Comparison of ENCODE assay signal across 18 cellular contexts in genomic region chr19:15427350-15427700, GRCh38. TPM values are rescaled to one million over a fixed set of nuclear protein-coding genes. Genes with fewer than 3 reads are reported as not detected.
DNase-seq lines count a peak whose midpoint lies in the region; ATAC-seq, FAIRE-seq and TF ChIP-seq lines count a peak whose summit lies in the region.
"Had no signal": no experiment of that assay in that cellular context is flagged by ENCODE, and none has a peak within 500 bp of the region (broad histone marks: within the 10 kb centered on the region; RNA-seq: fewer than 3 reads in every experiment).

No MANE protein-coding gene starts in this region.

- H3K9ac ChIP-seq in HepG2 (ENCODE audit: insufficient read depth, low read depth, low read length), result no peak overlapping the region
- H3K9ac ChIP-seq: KMS-11 had no signal

- no peaks in the 10 kb centered on the region; the same call in 1 of the 2 replicates for H3K9me3 ChIP-seq in HepG2 (ENCODE audit: low read length)
- no peaks in the 10 kb centered on the region for H3K9me3 ChIP-seq in right lobe of liver
- no peaks in the 10 kb centered on the region for H3K9me3 ChIP-seq in ovary
- H3K9me3 ChIP-seq: SJCRH30 had no signal

- peaks cover 3% of the 10 kb centered on the region for H3K9me3 Mint-ChIP-seq in mesothelial cell of epicardium
- H3K9me3 Mint-ChIP-seq: GM23338 had no signal

- TF ChIP-seq POLR2A in HepG2 (IDR thresholded peaks at IDR 0.05; ENCODE audit: insufficient read depth in 1 of 2, low read depth in 2 of 2, low read length in 2 of 2) (no peak), right lobe of liver (IDR thresholded peaks at IDR 0.05) (no peak), ovary (IDR thresholded peaks at IDR 0.05) (no peak)

- H3K27me3 ChIP-seq in HepG2 (ENCODE audit: control insufficient read depth in 1 of 2, insufficient read depth in 2 of 2, low read length in 2 of 2), result no peaks in the 10 kb centered on the region; a peak in 2 of 5 replicates
- no peaks in the 10 kb centered on the region for H3K27me3 ChIP-seq in right lobe of liver
- H3K27me3 ChIP-seq in ovary, result no peaks in the 10 kb centered on the region
- H3K27me3 ChIP-seq: SJCRH30 had no signal

- no TSS peak for BruUV-seq in HepG2 (replicated peaks; lab: Mats Ljungman, UMichigan)

- peaks cover 15% of the 10 kb centered on the region for H3K4me1 Mint-ChIP-seq in mesothelial cell of epicardium

- no peak overlapping the region for H3K4me3 Mint-ChIP-seq in mesothelial cell of epicardium
- H3K4me3 Mint-ChIP-seq: GM23338 had no signal

- CTCF ChIA-PET in HepG2 (lab: Yijun Ruan, JAX; ENCODE audit: low intra/inter-chr PET ratio, low total read pairs), result no interaction called here

- no peak overlapping the region for H3K27ac ChIP-seq in HepG2 (ENCODE audit: extremely low read length, insufficient read depth, low read length)
- H3K27ac ChIP-seq in right lobe of liver, result no peak overlapping the region
- H3K27ac ChIP-seq in ovary, result no peak overlapping the region
- H3K27ac ChIP-seq: C4-2B, KMS-11, SJCRH30 had no signal

- DNase-seq in HepG2 (ENCODE audit: low spot score) (no peak), right lobe of liver (no peak), mesothelial cell of epicardium (ENCODE audit: low spot score in 2 of 2, unreplicated experiment in 2 of 2) (no peak), ovary (no peak)
- DNase-seq in stimulated activated CD4-positive, alpha-beta T cell treated with anti-CD3 and anti-CD28 coated beads, Interleukin-4, amount 100 ng/mL, for 24 hours, result no peak
- DNase-seq: EL, NCI-H1436, NCI-H2029, NCI-H2171, NCI-H446, NCI-H748 treated with DMSO at 0.1 percent for 48 hours, OCI-M1, SJCRH30 had no signal

- H3K4me1 ChIP-seq in HepG2 (ENCODE audit: insufficient read depth, low read length) (peaks cover 17% of the 10 kb centered on the region), right lobe of liver (peaks cover 0 to 31% (median 8%) of the 10 kb centered on the region in 4 donors), ovary (ENCODE audit: insufficient read depth) (peaks cover 16% of the 10 kb centered on the region)

- peak overlapping the region; percentile 21 for H3K27ac Mint-ChIP-seq in mesothelial cell of epicardium
- H3K27ac Mint-ChIP-seq: GM23338 had no signal

- H4K20me1 ChIP-seq in HepG2 (ENCODE audit: insufficient read depth, low read length), result no peaks in the 10 kb centered on the region

- TF ChIP-seq CTCF in HepG2 (CRISPR knock-in tag; IDR thresholded peaks at IDR 0.05) (no peak), right lobe of liver (IDR thresholded peaks at IDR 0.05) (no peak), mesothelial cell of epicardium (IDR thresholded peaks at IDR 0.05; ENCODE audit: unreplicated experiment) (no peak), ovary (IDR thresholded peaks at IDR 0.05) (no peak)

- intact Hi-C loops in HepG2 (cut with micrococcal nuclease; ENCODE audit: unreplicated experiment) (no loop called here), right lobe of liver (cut with DNase I) (no loop called here), ovary (cut with DNase I) (loop anchor here in 1 of 4 donors (10.0 kb wide), 1 partner anchor 173 kb away; no protein-coding TSS in a partner anchor)

- TF ChIP-seq EP300 in HepG2 (IDR thresholded peaks at IDR 0.05; ENCODE audit: low read depth in 2 of 2, low read length in 2 of 2), result no peak
- TF ChIP-seq EP300 in HepG2 (CRISPR knock-in tag; IDR thresholded peaks at IDR 0.05; ENCODE audit: borderline replicate concordance), result no peak
- TF ChIP-seq EP300 in ovary (IDR thresholded peaks at IDR 0.05), result no peak

- no peak overlapping the region for H3K4me2 ChIP-seq in HepG2 (ENCODE audit: low read depth, low read length)
- H3K4me2 ChIP-seq: GM23338, KMS-11 had no signal

- POLR2A ChIA-PET in HepG2 (lab: Yijun Ruan, JAX), result no interaction called here

- in situ Hi-C loops in HepG2 (cut with HindIII; ENCODE audit: extremely low pct_ligation_motif_present, low pct_unique_long_range_greater_than_20kb), result loop anchor here (10.0 kb wide), 1 partner anchor 127 kb away; no protein-coding TSS in a partner anchor

- no peak for ATAC-seq in HepG2
- no peak for ATAC-seq in right lobe of liver
- no peak for ATAC-seq in esophagus mucosa
- ATAC-seq: GM23338 had no signal

- TF ChIP-seq RAD21 in HepG2 (CRISPR knock-in tag; IDR thresholded peaks at IDR 0.05), result no peak

- no peak overlapping the region for H2AFZ ChIP-seq in HepG2 (ENCODE audit: low read length)
- H2AFZ ChIP-seq: GM23338 had no signal

- peaks cover 24% of the 10 kb centered on the region for H3K79me2 ChIP-seq in HepG2 (ENCODE audit: insufficient read depth, low read length)

- H3K4me3 ChIP-seq in HepG2 (replicated peaks in 1 of 3; ENCODE audit: insufficient read depth in 1 of 3, low read depth in 2 of 3, low read length in 3 of 3), result no peak overlapping the region
- H3K4me3 ChIP-seq in right lobe of liver, result no peak overlapping the region
- no peak overlapping the region for H3K4me3 ChIP-seq in ovary
- H3K4me3 ChIP-seq: GM23338, SJCRH30 had no signal

- H3K36me3 Mint-ChIP-seq in mesothelial cell of epicardium, result peaks cover 37% of the 10 kb centered on the region

- peaks cover 30 to 42% of the 10 kb centered on the region in 2 experiments; a peak in 4 of 5 replicates for H3K36me3 ChIP-seq in HepG2 (replicated peaks in 1 of 2; ENCODE audit: control insufficient read depth in 1 of 2, insufficient read depth in 2 of 2, low read length in 2 of 2)
- peaks cover 0 to 35% (median 6%) of the 10 kb centered on the region in 4 donors for H3K36me3 ChIP-seq in right lobe of liver
- H3K36me3 ChIP-seq in ovary, result no peaks in the 10 kb centered on the region

- FAIRE-seq in HepG2 (lab: Jason Lieb, UNC), result no peak

- H3K27me3 Mint-ChIP-seq in mesothelial cell of epicardium (ENCODE audit: low read depth), result no peaks in the 10 kb centered on the region

- WGBS in HepG2 (ENCODE audit: low lambda C conversion rate), result 97% methylated on average over 24 of the region's 25 CpGs
- WGBS in right lobe of liver (ENCODE audit: insufficient coverage, low coverage, low lambda C conversion rate, missing lambda C conversion rate), result 97% methylated on average over 17 of the region's 25 CpGs
- 96 to 99% (median 96%) methylated on average over 25 of the region's 25 CpGs for WGBS in ovary, 3 donors

RNA-seq across cellular contexts. Expression of gene AKAP8L, which starts 8.5 kb away (rescaled TPM):
- total RNA-seq in HepG2 (2016; rRNA removed; fragmentation: Illumina TruSeq; extraction: Trizol) (27.3 and 48.2 TPM in 2 replicates), right lobe of liver (10 to 100 TPM; 27.4 to 69.4 (median 49.6) TPM), mesothelial cell of epicardium (239 to 262 TPM (median 254 TPM) in 3 replicates), ovary (100 to 1,000 TPM in 3 of 7 donors, 10 to 100 TPM in 4; 85.9 to 121 (median 93.2) TPM), esophagus mucosa (31.6 TPM)
- 42.8 and 43.6 TPM in 2 replicates for total RNA-seq in HepG2 (2016; cell fraction: cytosol; rRNA removed; fragmentation: Illumina TruSeq; extraction: Trizol; ENCODE audit: low read depth)
- total RNA-seq in HepG2 (2016; cell fraction: insoluble cytoplasmic fraction; rRNA removed; fragmentation: Illumina TruSeq; extraction: Trizol), result 28.1 and 49.6 TPM in 2 replicates
- 19.3 and 21.1 TPM in 2 replicates for total RNA-seq in HepG2 (2016; cell fraction: membrane; rRNA removed; fragmentation: Illumina TruSeq; extraction: Trizol)
- 58.1 and 60.2 TPM in 2 replicates for total RNA-seq in HepG2 (2016; cell fraction: nucleus; rRNA removed; fragmentation: Illumina TruSeq; extraction: Trizol)
- polyA plus RNA-seq in HepG2 (2011; rRNA removed) (49.6 and 63.4 TPM in 2 replicates), ovary (10 to 100 TPM; 70.3 to 78.5 TPM)
- 25.4 and 26.0 TPM in 2 replicates for polyA plus RNA-seq in HepG2 (2011; cell fraction: cytosol; rRNA removed)
- 267 and 311 TPM in 2 replicates for polyA plus RNA-seq in HepG2 (2011; cell fraction: nucleus; rRNA removed)
- 54.1 and 55.4 TPM in 2 replicates for polyA plus RNA-seq in HepG2 (2012)
- 3.5 and 4.1 TPM in 2 replicates for polyA plus RNA-seq in HepG2 (2016; cell fraction: cytosol; fragmentation: Illumina TruSeq; extraction: Trizol; ENCODE audit: low read depth)
- polyA plus RNA-seq in HepG2 (2016; cell fraction: insoluble cytoplasmic fraction; fragmentation: Illumina TruSeq; extraction: Trizol; ENCODE audit: low read depth), result 25.4 and 30.1 TPM in 2 replicates
- polyA plus RNA-seq in HepG2 (2016; cell fraction: membrane; fragmentation: Illumina TruSeq; extraction: Trizol; ENCODE audit: low read depth), result 5.6 and 6.0 TPM in 2 replicates
- polyA plus RNA-seq in HepG2 (2016; cell fraction: nucleus; fragmentation: Illumina TruSeq; extraction: Trizol; ENCODE audit: insufficient read depth, low read depth), result 142 and 146 TPM in 2 replicates
- 57.8 and 104 TPM in 2 replicates for polyA minus RNA-seq in HepG2 (2011; rRNA and poly(A)+ RNA removed; ENCODE audit: low replicate concordance)
- polyA minus RNA-seq in HepG2 (2011; cell fraction: cytosol; rRNA and poly(A)+ RNA removed), result 22.7 and 31.4 TPM in 2 replicates
- 67.1 and 87.6 TPM in 2 replicates for polyA minus RNA-seq in HepG2 (2011; cell fraction: nucleus; rRNA and poly(A)+ RNA removed)

RNA-seq across cellular contexts. Expression of gene WIZ, which starts 22.4 kb away (rescaled TPM):
- total RNA-seq in HepG2 (2016; rRNA removed; fragmentation: Illumina TruSeq; extraction: Trizol) (4.7 and 5.1 TPM in 2 replicates), right lobe of liver (10 to 100 TPM; 12.5 to 24.4 (median 14.6) TPM), mesothelial cell of epicardium (57.5 to 62.0 TPM (median 60.4 TPM) in 3 replicates), ovary (10 to 100 TPM; 21.0 to 46.5 (median 41.7) TPM), esophagus mucosa (19.4 TPM)
- 1.7 TPM in 2 replicates for total RNA-seq in HepG2 (2016; cell fraction: cytosol; rRNA removed; fragmentation: Illumina TruSeq; extraction: Trizol; ENCODE audit: low read depth)
- 4.4 and 4.5 TPM in 2 replicates for total RNA-seq in HepG2 (2016; cell fraction: insoluble cytoplasmic fraction; rRNA removed; fragmentation: Illumina TruSeq; extraction: Trizol)
- 5.9 TPM in 2 replicates for total RNA-seq in HepG2 (2016; cell fraction: membrane; rRNA removed; fragmentation: Illumina TruSeq; extraction: Trizol)
- total RNA-seq in HepG2 (2016; cell fraction: nucleus; rRNA removed; fragmentation: Illumina TruSeq; extraction: Trizol), result 4.9 and 5.5 TPM in 2 replicates
- polyA plus RNA-seq in HepG2 (2011; rRNA removed) (4.8 and 6.3 TPM in 2 replicates), ovary (10 to 100 TPM in 1 of 2 donors, 1 to 10 TPM in 1; 4.8 to 24.7 TPM)
- polyA plus RNA-seq in HepG2 (2011; cell fraction: cytosol; rRNA removed), result 3.3 and 4.8 TPM in 2 replicates
- 17.3 and 17.8 TPM in 2 replicates for polyA plus RNA-seq in HepG2 (2011; cell fraction: nucleus; rRNA removed)
- polyA plus RNA-seq in HepG2 (2012), result 7.0 and 7.1 TPM in 2 replicates
- polyA plus RNA-seq in HepG2 (2016; cell fraction: cytosol; fragmentation: Illumina TruSeq; extraction: Trizol; ENCODE audit: low read depth), result 3.1 and 3.8 TPM in 2 replicates
- polyA plus RNA-seq in HepG2 (2016; cell fraction: insoluble cytoplasmic fraction; fragmentation: Illumina TruSeq; extraction: Trizol; ENCODE audit: low read depth), result 11.7 and 16.9 TPM in 2 replicates
- polyA plus RNA-seq in HepG2 (2016; cell fraction: membrane; fragmentation: Illumina TruSeq; extraction: Trizol; ENCODE audit: low read depth), result 9.4 and 11.9 TPM in 2 replicates
- polyA plus RNA-seq in HepG2 (2016; cell fraction: nucleus; fragmentation: Illumina TruSeq; extraction: Trizol; ENCODE audit: insufficient read depth, low read depth), result 23.3 and 23.4 TPM in 2 replicates
- 5.2 and 6.7 TPM in 2 replicates for polyA minus RNA-seq in HepG2 (2011; rRNA and poly(A)+ RNA removed; ENCODE audit: low replicate concordance)
- 4.1 and 4.7 TPM in 2 replicates for polyA minus RNA-seq in HepG2 (2011; cell fraction: cytosol; rRNA and poly(A)+ RNA removed)
- polyA minus RNA-seq in HepG2 (2011; cell fraction: nucleus; rRNA and poly(A)+ RNA removed), result 7.0 and 7.5 TPM in 2 replicates

RNA-seq across cellular contexts. Expression of gene RASAL3, which starts 37.0 kb away (rescaled TPM):
- total RNA-seq in HepG2 (2016; rRNA removed; fragmentation: Illumina TruSeq; extraction: Trizol), result not detected in 2 replicates
- total RNA-seq in HepG2 (2016; cell fraction: cytosol; rRNA removed; fragmentation: Illumina TruSeq; extraction: Trizol; ENCODE audit: low read depth), result not detected in 2 replicates
- total RNA-seq in HepG2 (2016; cell fraction: insoluble cytoplasmic fraction; rRNA removed; fragmentation: Illumina TruSeq; extraction: Trizol), result not detected in 2 replicates
- total RNA-seq in HepG2 (2016; cell fraction: membrane; rRNA removed; fragmentation: Illumina TruSeq; extraction: Trizol), result not detected in 2 replicates
- not detected in 2 replicates for total RNA-seq in HepG2 (2016; cell fraction: nucleus; rRNA removed; fragmentation: Illumina TruSeq; extraction: Trizol)
- polyA plus RNA-seq in HepG2 (2011; rRNA removed), result not detected in 2 replicates
- 0.01 TPM in 1 of 2 replicates, not detected in the other for polyA plus RNA-seq in HepG2 (2011; cell fraction: cytosol; rRNA removed)
- 0.09 TPM in 1 of 2 replicates, not detected in the other for polyA plus RNA-seq in HepG2 (2011; cell fraction: nucleus; rRNA removed)
- polyA plus RNA-seq in HepG2 (2012), result not detected in 2 replicates
- polyA plus RNA-seq in HepG2 (2016; cell fraction: cytosol; fragmentation: Illumina TruSeq; extraction: Trizol; ENCODE audit: low read depth), result not detected in 2 replicates
- polyA plus RNA-seq in HepG2 (2016; cell fraction: insoluble cytoplasmic fraction; fragmentation: Illumina TruSeq; extraction: Trizol; ENCODE audit: low read depth), result not detected in 2 replicates
- not detected in 2 replicates for polyA plus RNA-seq in HepG2 (2016; cell fraction: membrane; fragmentation: Illumina TruSeq; extraction: Trizol; ENCODE audit: low read depth)
- not detected in 2 replicates for polyA plus RNA-seq in HepG2 (2016; cell fraction: nucleus; fragmentation: Illumina TruSeq; extraction: Trizol; ENCODE audit: insufficient read depth, low read depth)
- not detected in 2 replicates for polyA minus RNA-seq in HepG2 (2011; rRNA and poly(A)+ RNA removed; ENCODE audit: low replicate concordance)
- not detected in 2 replicates for polyA minus RNA-seq in HepG2 (2011; cell fraction: cytosol; rRNA and poly(A)+ RNA removed)
- not detected in 2 replicates for polyA minus RNA-seq in HepG2 (2011; cell fraction: nucleus; rRNA and poly(A)+ RNA removed)
- 1 to 10 TPM in 4 of 6 experiments, under 1 TPM in 2; 0.75 to 1.9 (median 1.1) TPM for total RNA-seq in right lobe of liver
- not detected in 3 replicates for total RNA-seq in mesothelial cell of epicardium
- 1 to 10 TPM in 5 of 7 donors, under 1 TPM in 2; 0.61 to 2.6 (median 1.4) TPM for total RNA-seq in ovary
- polyA plus RNA-seq in ovary, result 1 to 10 TPM in 1 of 2 donors, under 1 TPM in 1; 0.63 to 1.5 TPM
- total RNA-seq in esophagus mucosa, result 1.8 TPM

RNA-seq across cellular contexts. Expression of gene AKAP8, which starts 47.7 kb away (rescaled TPM):
- total RNA-seq in HepG2 (2016; rRNA removed; fragmentation: Illumina TruSeq; extraction: Trizol), result 21.2 and 22.1 TPM in 2 replicates
- 3.7 and 3.8 TPM in 2 replicates for total RNA-seq in HepG2 (2016; cell fraction: cytosol; rRNA removed; fragmentation: Illumina TruSeq; extraction: Trizol; ENCODE audit: low read depth)
- total RNA-seq in HepG2 (2016; cell fraction: insoluble cytoplasmic fraction; rRNA removed; fragmentation: Illumina TruSeq; extraction: Trizol), result 20.2 and 21.5 TPM in 2 replicates
- total RNA-seq in HepG2 (2016; cell fraction: membrane; rRNA removed; fragmentation: Illumina TruSeq; extraction: Trizol), result 9.1 and 9.4 TPM in 2 replicates
- 17.0 and 19.9 TPM in 2 replicates for total RNA-seq in HepG2 (2016; cell fraction: nucleus; rRNA removed; fragmentation: Illumina TruSeq; extraction: Trizol)
- 15.2 and 15.9 TPM in 2 replicates for polyA plus RNA-seq in HepG2 (2011; rRNA removed)
- polyA plus RNA-seq in HepG2 (2011; cell fraction: cytosol; rRNA removed), result 9.5 and 11.1 TPM in 2 replicates
- 35.3 and 39.7 TPM in 2 replicates for polyA plus RNA-seq in HepG2 (2011; cell fraction: nucleus; rRNA removed)
- 11.5 and 13.0 TPM in 2 replicates for polyA plus RNA-seq in HepG2 (2012)
- 1.6 TPM in 2 replicates for polyA plus RNA-seq in HepG2 (2016; cell fraction: cytosol; fragmentation: Illumina TruSeq; extraction: Trizol; ENCODE audit: low read depth)
- polyA plus RNA-seq in HepG2 (2016; cell fraction: insoluble cytoplasmic fraction; fragmentation: Illumina TruSeq; extraction: Trizol; ENCODE audit: low read depth), result 17.4 and 18.4 TPM in 2 replicates
- 3.7 and 4.6 TPM in 2 replicates for polyA plus RNA-seq in HepG2 (2016; cell fraction: membrane; fragmentation: Illumina TruSeq; extraction: Trizol; ENCODE audit: low read depth)
- 47.6 and 49.0 TPM in 2 replicates for polyA plus RNA-seq in HepG2 (2016; cell fraction: nucleus; fragmentation: Illumina TruSeq; extraction: Trizol; ENCODE audit: insufficient read depth, low read depth)
- polyA minus RNA-seq in HepG2 (2011; rRNA and poly(A)+ RNA removed; ENCODE audit: low replicate concordance), result 13.4 and 15.5 TPM in 2 replicates
- 8.0 and 10.5 TPM in 2 replicates for polyA minus RNA-seq in HepG2 (2011; cell fraction: cytosol; rRNA and poly(A)+ RNA removed)
- 10.9 and 13.4 TPM in 2 replicates for polyA minus RNA-seq in HepG2 (2011; cell fraction: nucleus; rRNA and poly(A)+ RNA removed)
- total RNA-seq in right lobe of liver, result 10 to 100 TPM in 5 of 6 experiments, 1 to 10 TPM in 1; 10.0 to 20.2 (median 13.3) TPM
- total RNA-seq in mesothelial cell of epicardium, result 42.6 to 47.2 TPM (median 43.5 TPM) in 3 replicates
- 10 to 100 TPM; 19.1 to 53.3 (median 46.4) TPM for total RNA-seq in ovary
- 10 to 100 TPM; 13.6 to 21.6 TPM for polyA plus RNA-seq in ovary
- 22.0 TPM for total RNA-seq in esophagus mucosa

RNA-seq across cellular contexts. Expression of gene PGLYRP2, which starts 52.0 kb away (rescaled TPM):
- 0.49 and 1.0 TPM in 2 replicates for total RNA-seq in HepG2 (2016; rRNA removed; fragmentation: Illumina TruSeq; extraction: Trizol)
- 0.10 and 0.53 TPM in 2 replicates for total RNA-seq in HepG2 (2016; cell fraction: cytosol; rRNA removed; fragmentation: Illumina TruSeq; extraction: Trizol; ENCODE audit: low read depth)
- 0.46 and 1.3 TPM in 2 replicates for total RNA-seq in HepG2 (2016; cell fraction: insoluble cytoplasmic fraction; rRNA removed; fragmentation: Illumina TruSeq; extraction: Trizol)
- total RNA-seq in HepG2 (2016; cell fraction: membrane; rRNA removed; fragmentation: Illumina TruSeq; extraction: Trizol), result 0.17 and 0.49 TPM in 2 replicates
- 0.94 and 1.4 TPM in 2 replicates for total RNA-seq in HepG2 (2016; cell fraction: nucleus; rRNA removed; fragmentation: Illumina TruSeq; extraction: Trizol)
- 0.04 and 0.35 TPM in 2 replicates for polyA plus RNA-seq in HepG2 (2011; rRNA removed)
- 0.08 and 0.22 TPM in 2 replicates for polyA plus RNA-seq in HepG2 (2011; cell fraction: cytosol; rRNA removed)
- polyA plus RNA-seq in HepG2 (2011; cell fraction: nucleus; rRNA removed), result 0.27 and 0.69 TPM in 2 replicates
- 0.11 and 1.1 TPM in 2 replicates for polyA plus RNA-seq in HepG2 (2012)
- 0.11 and 0.19 TPM in 2 replicates for polyA plus RNA-seq in HepG2 (2016; cell fraction: cytosol; fragmentation: Illumina TruSeq; extraction: Trizol; ENCODE audit: low read depth)
- polyA plus RNA-seq in HepG2 (2016; cell fraction: insoluble cytoplasmic fraction; fragmentation: Illumina TruSeq; extraction: Trizol; ENCODE audit: low read depth), result 0.35 and 0.38 TPM in 2 replicates
- 0.22 and 0.28 TPM in 2 replicates for polyA plus RNA-seq in HepG2 (2016; cell fraction: membrane; fragmentation: Illumina TruSeq; extraction: Trizol; ENCODE audit: low read depth)
- polyA plus RNA-seq in HepG2 (2016; cell fraction: nucleus; fragmentation: Illumina TruSeq; extraction: Trizol; ENCODE audit: insufficient read depth, low read depth), result 0.79 and 2.3 TPM in 2 replicates
- 0.07 and 0.34 TPM in 2 replicates for polyA minus RNA-seq in HepG2 (2011; rRNA and poly(A)+ RNA removed; ENCODE audit: low replicate concordance)
- 0.20 TPM in 1 of 2 replicates, not detected in the other for polyA minus RNA-seq in HepG2 (2011; cell fraction: cytosol; rRNA and poly(A)+ RNA removed)
- polyA minus RNA-seq in HepG2 (2011; cell fraction: nucleus; rRNA and poly(A)+ RNA removed), result 1.0 TPM in 1 of 2 replicates, not detected in the other
- total RNA-seq in right lobe of liver, result 100 to 1,000 TPM in 2 of 6 experiments, 10 to 100 TPM in 4; 45.1 to 135 (median 59.2) TPM
- not detected in 3 replicates for total RNA-seq in mesothelial cell of epicardium
- under 1 TPM in 1 of 7 donors, not detected in 6; 0.28 TPM for total RNA-seq in ovary
- not detected for polyA plus RNA-seq in ovary
- total RNA-seq in esophagus mucosa, result not detected
- total RNA-seq: GM23338, RPMI7951, SJCRH30 had no signal
- polyA plus RNA-seq: GM23338 had no signal
